ENCODE assay signal across 34 cellular contexts in the genomic region with DNA sequence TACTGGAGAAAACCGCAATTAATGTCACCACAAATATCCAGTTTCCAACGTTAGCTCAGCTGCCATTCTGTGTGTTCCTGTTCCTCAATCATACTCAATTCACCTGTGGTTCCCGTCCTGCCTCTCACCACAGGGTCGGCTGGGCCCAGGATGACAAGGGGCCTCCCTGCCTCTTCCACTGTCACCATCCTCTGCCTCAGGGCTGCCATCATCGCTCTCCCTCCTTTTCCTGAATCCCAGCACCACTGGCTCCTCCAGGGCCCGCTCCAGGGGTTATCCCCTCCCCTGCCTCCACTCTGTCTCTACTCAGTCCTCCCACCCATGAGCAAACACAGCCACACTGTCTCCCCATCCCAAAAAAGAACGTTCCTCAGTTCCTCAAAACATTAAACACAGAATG.
"Had no signal": no experiment of that assay in that cellular context is flagged by ENCODE, and none has a peak within 500 bp of the region (broad histone marks: within the 10 kb centered on the region; RNA-seq: fewer than 3 reads in every experiment).

No MANE protein-coding gene starts in this region.

- H3K4me3 ChIP-seq: ascending aorta, breast epithelium, cardiac muscle cell, colonic mucosa, dorsolateral prefrontal cortex, esophagus muscularis mucosa, gastrocnemius medialis, heart left ventricle had no signal

- H3K36me3 Mint-ChIP-seq: activated naive CD4-positive, alpha-beta T cell treated with anti-CD3 and anti-CD28 coated beads, Interleukin-2, amount 10 ng/mL, durations not matched to agents 7 days and 5 days; activated naive CD4-positive, alpha-beta T cell treated with anti-CD3 and anti-CD28 coated beads, Interleukin-2, amount 50 U/mL, for 72 hours; activated naive CD8-positive, alpha-beta T cell treated with anti-CD3 and anti-CD28 coated beads, Interleukin-2, amount 10 ng/mL, durations not matched to agents 7 days and 5 days; brain had no signal

- H3K27me3 Mint-ChIP-seq: activated B cell treated with CpG ODN at 0.5 μM for 24 hours; activated CD4-positive, alpha-beta T cell treated with anti-CD3 and anti-CD28 coated beads, Interleukin-2, amount 10 ng/mL, durations not matched to agents 24 days and 14 days; activated naive CD4-positive, alpha-beta T cell treated with anti-CD3 and anti-CD28 coated beads, Interleukin-2, amount 10 ng/mL, durations not matched to agents 7 days and 5 days; activated naive CD8-positive, alpha-beta T cell treated with anti-CD3 and anti-CD28 coated beads, Interleukin-2, amount 10 ng/mL, durations not matched to agents 7 days and 5 days; dendritic cell treated with granulocyte-macrophage colony-stimulating factor and Interleukin-4, amounts not matched to agents 40 ng/mL and 50 ng/mL, for 4 days; T-helper 17 cell had no signal

- H3K4me1 ChIP-seq: ascending aorta, breast epithelium, colonic mucosa, esophagus muscularis mucosa, foreskin keratinocyte, gastrocnemius medialis, heart left ventricle had no signal

- H3K27ac Mint-ChIP-seq: activated B cell treated with CpG ODN at 0.5 μM for 24 hours; activated CD4-positive, alpha-beta memory T cell treated with anti-CD3 and anti-CD28 coated beads, Interleukin-2, amount 10 ng/mL, durations not matched to agents 7 days and 5 days; activated CD4-positive, alpha-beta T cell treated with anti-CD3 and anti-CD28 coated beads, Interleukin-2, amount 10 ng/mL, durations not matched to agents 24 days and 14 days; activated naive CD4-positive, alpha-beta T cell treated with anti-CD3 and anti-CD28 coated beads, Interleukin-2, amount 10 ng/mL, durations not matched to agents 7 days and 5 days; activated naive CD8-positive, alpha-beta T cell treated with anti-CD3 and anti-CD28 coated beads, Interleukin-2, amount 10 ng/mL, durations not matched to agents 7 days and 5 days; activated T-cell treated with anti-CD3 and anti-CD28 coated beads, Interleukin-2, amount 50 U/mL, for 24 hours; activated T-cell treated with anti-CD3 and anti-CD28 coated beads, Interleukin-2, amount 50 U/mL, for 72 hours; brain; dendritic cell treated with granulocyte-macrophage colony-stimulating factor and Interleukin-4, amounts not matched to agents 40 ng/mL and 50 ng/mL, for 4 days; effector memory CD8-positive, alpha-beta T cell; T-helper 17 cell; T-helper 2 cell treated with Interferon-gamma antibody and Interleukin-4, amounts not matched to agents 5 μg/mL and 100 μg/mL, for 36 hours had no signal

- H3K27ac ChIP-seq: ascending aorta, breast epithelium, cardiac muscle cell, colonic mucosa, dorsolateral prefrontal cortex, esophagus muscularis mucosa, foreskin keratinocyte, gastrocnemius medialis, heart left ventricle, WERI-Rb-1 had no signal

- H3K27me3 ChIP-seq: ascending aorta, breast epithelium, cardiac muscle cell, colonic mucosa, dorsolateral prefrontal cortex, foreskin keratinocyte, gastrocnemius medialis, heart left ventricle had no signal

- H3K4me3 Mint-ChIP-seq: activated B cell treated with CpG ODN at 0.5 μM for 24 hours; activated CD4-positive, alpha-beta memory T cell treated with anti-CD3 and anti-CD28 coated beads, Interleukin-2, amount 10 ng/mL, durations not matched to agents 7 days and 5 days; activated CD4-positive, alpha-beta T cell treated with anti-CD3 and anti-CD28 coated beads, Interleukin-2, amount 10 ng/mL, durations not matched to agents 24 days and 14 days; activated naive CD4-positive, alpha-beta T cell treated with anti-CD3 and anti-CD28 coated beads, Interleukin-2, amount 10 ng/mL, durations not matched to agents 7 days and 5 days; activated naive CD8-positive, alpha-beta T cell treated with anti-CD3 and anti-CD28 coated beads, Interleukin-2, amount 10 ng/mL, durations not matched to agents 7 days and 5 days; activated T-cell treated with anti-CD3 and anti-CD28 coated beads, Interleukin-2, amount 50 U/mL, for 24 hours; activated T-cell treated with anti-CD3 and anti-CD28 coated beads, Interleukin-2, amount 50 U/mL, for 72 hours; brain; dendritic cell treated with granulocyte-macrophage colony-stimulating factor and Interleukin-4, amounts not matched to agents 40 ng/mL and 50 ng/mL, for 4 days; effector memory CD8-positive, alpha-beta T cell; T-helper 17 cell; T-helper 2 cell treated with Interferon-gamma antibody and Interleukin-4, amounts not matched to agents 5 μg/mL and 100 μg/mL, for 36 hours had no signal

- ATAC-seq: activated CD4-positive, CD25-positive, alpha-beta regulatory T cell treated with anti-CD3 and anti-CD28 coated beads, Interleukin-2, amount 50 U/mL, for 24 hours; activated naive CD4-positive, alpha-beta T cell treated with anti-CD3 and anti-CD28 coated beads, Interleukin-2, amount 50 U/mL, for 72 hours; activated T-cell treated with anti-CD3 and anti-CD28 coated beads, Interleukin-2, amount 50 U/mL, for 72 hours; effector memory CD8-positive, alpha-beta T cell; foreskin keratinocyte; gastrocnemius medialis; heart left ventricle; T-helper 17 cell had no signal

- H3K36me3 ChIP-seq: ascending aorta, breast epithelium, cardiac muscle cell, colonic mucosa, esophagus muscularis mucosa, gastrocnemius medialis, heart left ventricle, WERI-Rb-1 had no signal

- H3K4me1 Mint-ChIP-seq: activated B cell treated with CpG ODN at 0.5 μM for 24 hours; activated CD4-positive, alpha-beta memory T cell treated with anti-CD3 and anti-CD28 coated beads, Interleukin-2, amount 10 ng/mL, durations not matched to agents 7 days and 5 days; activated CD4-positive, alpha-beta T cell treated with anti-CD3 and anti-CD28 coated beads, Interleukin-2, amount 10 ng/mL, durations not matched to agents 24 days and 14 days; activated naive CD4-positive, alpha-beta T cell treated with anti-CD3 and anti-CD28 coated beads, Interleukin-2, amount 10 ng/mL, durations not matched to agents 7 days and 5 days; activated naive CD8-positive, alpha-beta T cell treated with anti-CD3 and anti-CD28 coated beads, Interleukin-2, amount 10 ng/mL, durations not matched to agents 7 days and 5 days; T-helper 17 cell had no signal

- DNase-seq: activated B cell treated with CpG ODN at 0.5 μM for 24 hours; activated CD4-positive, alpha-beta memory T cell treated with anti-CD3 and anti-CD28 coated beads, Interleukin-2, amount 10 ng/mL, durations not matched to agents 7 days and 5 days; activated CD4-positive, alpha-beta T cell treated with anti-CD3 and anti-CD28 coated beads, Interleukin-2, amount 10 ng/mL, durations not matched to agents 24 days and 14 days; activated CD8-positive, alpha-beta memory T cell treated with anti-CD3 and anti-CD28 coated beads, Interleukin-2, amount 50 U/mL, for 48 hours; activated gamma-delta T cell; activated naive CD4-positive, alpha-beta T cell; activated naive CD4-positive, alpha-beta T cell treated with anti-CD3 and anti-CD28 coated beads, Interleukin-2, amount 10 ng/mL, durations not matched to agents 7 days and 5 days; activated naive CD8-positive, alpha-beta T cell treated with anti-CD3 and anti-CD28 coated beads, Interleukin-2, amount 10 ng/mL, durations not matched to agents 7 days and 5 days; activated T-cell treated with anti-CD3 and anti-CD28 coated beads for 4 hours; activated T-cell treated with anti-CD3 and anti-CD28 coated beads, Interleukin-2, amount 50 U/mL, for 24 hours; activated T-cell treated with anti-CD3 and anti-CD28 coated beads, Interleukin-2, amount 50 U/mL, for 72 hours; central memory CD4-positive, alpha-beta T cell; cerebellar nuclear complex; colonic mucosa; dorsolateral prefrontal cortex; effector CD4-positive, alpha-beta T cell; effector memory CD8-positive, alpha-beta T cell; erythroblast; foreskin keratinocyte; gastrocnemius medialis; glutamatergic neuron; heart left ventricle; T-helper 17 cell; T1000; WERI-Rb-1 had no signal

- H3K9me3 Mint-ChIP-seq: activated B cell treated with CpG ODN at 0.5 μM for 24 hours; activated CD4-positive, alpha-beta memory T cell treated with anti-CD3 and anti-CD28 coated beads, Interleukin-2, amount 10 ng/mL, durations not matched to agents 7 days and 5 days; activated CD4-positive, alpha-beta T cell treated with anti-CD3 and anti-CD28 coated beads, Interleukin-2, amount 10 ng/mL, durations not matched to agents 24 days and 14 days; activated naive CD4-positive, alpha-beta T cell treated with anti-CD3 and anti-CD28 coated beads, Interleukin-2, amount 10 ng/mL, durations not matched to agents 7 days and 5 days; activated naive CD4-positive, alpha-beta T cell treated with anti-CD3 and anti-CD28 coated beads, Interleukin-2, amount 50 U/mL, for 72 hours; activated naive CD8-positive, alpha-beta T cell treated with anti-CD3 and anti-CD28 coated beads, Interleukin-2, amount 10 ng/mL, durations not matched to agents 7 days and 5 days; activated T-cell treated with anti-CD3 and anti-CD28 coated beads, Interleukin-2, amount 50 U/mL, for 24 hours; T-helper 2 cell treated with Interferon-gamma antibody and Interleukin-4, amounts not matched to agents 5 μg/mL and 100 μg/mL, for 36 hours had no signal
